In genomic region chr19:39539165-39539518, GRCh38 we compare ENCODE assay signal across 9 cellular contexts. TPM values are rescaled to one million over a fixed set of nuclear protein-coding genes. Genes with fewer than 3 reads are reported as not detected.
DNase-seq lines count a peak whose midpoint lies in the region; ATAC-seq, FAIRE-seq and TF ChIP-seq lines count a peak whose summit lies in the region.
"Had no signal": no experiment of that assay in that cellular context is flagged by ENCODE, and none has a peak within 500 bp of the region (broad histone marks: within the 10 kb centered on the region; RNA-seq: fewer than 3 reads in every experiment).

No MANE protein-coding gene starts in this region.

- H3K4me1 ChIP-seq in HEK293 (ENCODE audit: control insufficient read depth, insufficient read depth, low read length), result peaks cover 16% of the 10 kb centered on the region
- H3K4me1 ChIP-seq in keratinocyte (ENCODE audit: control insufficient read depth, extremely low read depth, insufficient read depth, low read length), result peaks cover 35% of the 10 kb centered on the region

- FAIRE-seq in keratinocyte (lab: Jason Lieb, UNC), result no peak

- H3K79me2 ChIP-seq in keratinocyte (ENCODE audit: control insufficient read depth, insufficient read depth, low read length), result peaks cover 21% of the 10 kb centered on the region

- H3K27ac ChIP-seq in HEK293 (ENCODE audit: extremely low read depth, low read depth, low read length), result peak overlapping the region; percentile 97
- H3K27ac ChIP-seq in keratinocyte (ENCODE audit: control insufficient read depth, insufficient read depth, low read length), result peak overlapping the region; percentile 87
- peak overlapping the region; percentile 56 for H3K27ac ChIP-seq in temporal lobe (ENCODE audit: low read depth, low read length)

- H3K9me3 Mint-ChIP-seq in activated naive CD4-positive, alpha-beta T cell treated with anti-CD3 and anti-CD28 coated beads, Interleukin-2, amount 50 U/mL, for 72 hours, result no peaks in the 10 kb centered on the region

- POLR2A ChIA-PET in AG04449 (lab: Yijun Ruan, JAX) (interaction anchor here (0.6 to 0.9 kb wide), 4 partner anchors 100 to 548 kb away, joined by 3 to 4 read pairs (median 3); partner anchors contain the start of genes PSMC4 and RPS16), HEK293 (lab: Yijun Ruan, JAX) (interaction anchor here (0.6 to 2.3 kb wide), 6 partner anchors 10 to 148 kb away, joined by 3 to 30 read pairs (median 5); partner anchors contain the start of genes MED29, PAF1, RPS16 and TIMM50)

- CTCF ChIA-PET in AG04449 (lab: Yijun Ruan, JAX) (interaction anchor here (0.7 to 4.8 kb wide), 8 partner anchors 8 to 417 kb away, joined by 3 to 44 read pairs (median 3); no protein-coding TSS in a partner anchor), HEK293 (lab: Yijun Ruan, JAX) (interaction anchor here (0.7 to 2.5 kb wide), 16 partner anchors 10 to 435 kb away, joined by 3 to 30 read pairs (median 4); no protein-coding TSS in a partner anchor)

- peaks cover 13 to 14% of the 10 kb centered on the region in 2 donors for H3K36me3 Mint-ChIP-seq in activated naive CD4-positive, alpha-beta T cell treated with anti-CD3 and anti-CD28 coated beads, Interleukin-2, amount 50 U/mL, for 72 hours

- H3K27ac Mint-ChIP-seq in activated naive CD4-positive, alpha-beta T cell treated with anti-CD3 and anti-CD28 coated beads, Interleukin-2, amount 50 U/mL, for 72 hours, result peak overlapping the region; percentile 92 to 95

- H3K9ac ChIP-seq in keratinocyte (ENCODE audit: control insufficient read depth, extremely low read depth, insufficient read depth, low read length), result peak overlapping the region; percentile 90

- no peaks in the 10 kb centered on the region for H3K9me1 ChIP-seq in keratinocyte (ENCODE audit: control insufficient read depth, extremely low read depth, insufficient read depth, low read length)

- no peaks in the 10 kb centered on the region for H3K27me3 ChIP-seq in keratinocyte (ENCODE audit: control insufficient read depth, extremely low read depth, insufficient read depth, low read length)

- no peaks in the 10 kb centered on the region for H4K20me1 ChIP-seq in keratinocyte (ENCODE audit: control insufficient read depth, extremely low read depth, insufficient read depth, low read length)

- dilution Hi-C loops in keratinocyte (cut with MboI; ENCODE audit: extremely low pct_ligation_motif_present, low sequenced_read_pairs), result no loop called here

- H3K36me3 ChIP-seq in HEK293 (ENCODE audit: control insufficient read depth in 2 of 2, insufficient read depth in 1 of 2, low read length in 2 of 2) (peaks cover 2 to 27% of the 10 kb centered on the region in 2 experiments), keratinocyte (ENCODE audit: control insufficient read depth in 2 of 2, extremely low read depth in 1 of 2, insufficient read depth in 2 of 2, low read length in 2 of 2) (no peaks in the 10 kb centered on the region)

- TF ChIP-seq CTCF in AG04449 (IDR thresholded peaks at IDR 0.05; ENCODE audit: insufficient read depth, low read length, missing control alignments) (no peak), HEK293 (tag by site-specific recombination; IDR thresholded peaks at IDR 0.05) (no peak), keratinocyte (optimal IDR thresholded peaks at IDR 0.05 in 1 of 3, IDR thresholded peaks at IDR 0.05 in 1 of 3, conservative IDR thresholded peaks at IDR 0.05 in 1 of 3; ENCODE audit: extremely low read depth in 1 of 3, insufficient read depth in 2 of 3, low read length in 3 of 3) (no peak)

- DNase-seq in AG04449 (ENCODE audit: low read depth, low spot score) (no peak), keratinocyte (ENCODE audit: low read depth, low spot score) (no peak), OCI-M2 (lab: John Stamatoyannopoulos, UW; ENCODE audit: unreplicated experiment) (no peak), NCI-H2081 (lab: John Stamatoyannopoulos, UW) (no peak)
- DNase-seq in activated naive CD4-positive, alpha-beta T cell treated with anti-CD3 and anti-CD28 coated beads, Interleukin-2, amount 50 U/mL, for 72 hours (ENCODE audit: low spot score in 2 of 2), result no peak
- no peak for DNase-seq in activated CD8-positive, alpha-beta memory T cell treated with anti-CD3 and anti-CD28 coated beads for 24 hours

- no peaks in the 10 kb centered on the region for H3K9me3 ChIP-seq in HEK293 (ENCODE audit: control insufficient read depth, insufficient read depth, low read depth, low read length)
- no peaks in the 10 kb centered on the region for H3K9me3 ChIP-seq in keratinocyte (ENCODE audit: control insufficient read depth, low read depth, low read length)

- ATAC-seq in activated naive CD4-positive, alpha-beta T cell treated with anti-CD3 and anti-CD28 coated beads, Interleukin-2, amount 50 U/mL, for 72 hours, result peak; percentile 30 to 50

- peak overlapping the region; percentile 91 for H2AFZ ChIP-seq in keratinocyte (ENCODE audit: control insufficient read depth, low read length)

- peak overlapping the region; percentile 97 for H3K4me3 ChIP-seq in AG04449 (ENCODE audit: low read depth, low read length)
- H3K4me3 ChIP-seq in HEK293 (ENCODE audit: low read depth, low read length), result peak overlapping the region; percentile 83
- H3K4me3 ChIP-seq in keratinocyte (ENCODE audit: control insufficient read depth in 2 of 3, extremely low read depth in 1 of 3, insufficient read depth in 2 of 3, low read depth in 1 of 3, low read length in 3 of 3), result peak overlapping the region; percentile 74 to 93 (median 82)

- peak overlapping the region; percentile 90 for H3K4me2 ChIP-seq in keratinocyte (ENCODE audit: control insufficient read depth, extremely low read depth, insufficient read depth, low read depth, low read length)

TF ChIP-seq in HEK293, 187 proteins besides CTCF, POLR2A, EP300 and RAD21 (continues in another document):
- no peak for TF ChIP-seq ZNF610 (tag by site-specific recombination; IDR thresholded peaks at IDR 0.05; ENCODE audit: borderline replicate concordance)
- no peak for TF ChIP-seq ZBTB8A (tag by site-specific recombination; IDR thresholded peaks at IDR 0.05)
- peak; percentile 30; the same call in 1 of the 2 replicates for TF ChIP-seq ZNF391 (tag by site-specific recombination; IDR thresholded peaks at IDR 0.05; ENCODE audit: borderline replicate concordance, low read depth)
- no peak for TF ChIP-seq ZNF660 (tag by site-specific recombination; IDR thresholded peaks at IDR 0.05)

RNA-seq across cellular contexts. Expression of gene EID2, which starts 0.8 kb away (rescaled TPM):
- 10 to 100 TPM; 11.4 to 12.7 TPM for total RNA-seq in activated naive CD4-positive, alpha-beta T cell treated with anti-CD3 and anti-CD28 coated beads, Interleukin-2, amount 50 U/mL, for 72 hours
- polyA plus RNA-seq in keratinocyte, result 9.5 to 12.9 TPM (median 9.6 TPM) in 3 replicates
- 9.9 TPM for polyA plus RNA-seq in keratinocyte (2011; ENCODE audit: low read depth)
- 7.8 and 9.3 TPM in 2 replicates for polyA plus RNA-seq in keratinocyte (2011; cell fraction: cytosol; rRNA removed)
- polyA plus RNA-seq in keratinocyte (2011; cell fraction: nucleus; rRNA removed), result 7.8 and 9.6 TPM in 2 replicates
- polyA plus RNA-seq in keratinocyte (2012; ENCODE audit: low replicate concordance), result 10.2 and 17.0 TPM in 2 replicates
- 2.0 to 4.3 TPM (median 3.7 TPM) in 3 replicates for polyA minus RNA-seq in keratinocyte
- polyA minus RNA-seq in keratinocyte (2011; cell fraction: cytosol; rRNA and poly(A)+ RNA removed), result 4.0 TPM
- 2.2 and 3.5 TPM in 2 replicates for polyA minus RNA-seq in keratinocyte (2011; cell fraction: nucleus; rRNA and poly(A)+ RNA removed)
- 18.9 TPM for total RNA-seq in temporal lobe

RNA-seq across cellular contexts. Expression of gene EID2B, which starts 6.5 kb away (rescaled TPM):
- 1 to 10 TPM; 3.0 to 4.6 TPM for total RNA-seq in activated naive CD4-positive, alpha-beta T cell treated with anti-CD3 and anti-CD28 coated beads, Interleukin-2, amount 50 U/mL, for 72 hours
- polyA plus RNA-seq in keratinocyte, result 1.1 to 1.9 TPM (median 1.2 TPM) in 3 replicates
- 0.19 TPM for polyA plus RNA-seq in keratinocyte (2011; ENCODE audit: low read depth)
- polyA plus RNA-seq in keratinocyte (2011; cell fraction: cytosol; rRNA removed), result 1.1 and 1.3 TPM in 2 replicates
- polyA plus RNA-seq in keratinocyte (2011; cell fraction: nucleus; rRNA removed), result 1.1 and 1.2 TPM in 2 replicates
- 0.52 and 1.7 TPM in 2 replicates for polyA plus RNA-seq in keratinocyte (2012; ENCODE audit: low replicate concordance)
- 0.13 to 0.23 TPM in 2 of 3 replicates, not detected in the other for polyA minus RNA-seq in keratinocyte
- not detected for polyA minus RNA-seq in keratinocyte (2011; cell fraction: cytosol; rRNA and poly(A)+ RNA removed)
- polyA minus RNA-seq in keratinocyte (2011; cell fraction: nucleus; rRNA and poly(A)+ RNA removed), result 0.21 and 0.39 TPM in 2 replicates
- 12.8 TPM for total RNA-seq in temporal lobe

RNA-seq across cellular contexts. Expression of gene SELENOV, which starts 24.2 kb away (rescaled TPM):
- not detected for total RNA-seq in activated naive CD4-positive, alpha-beta T cell treated with anti-CD3 and anti-CD28 coated beads, Interleukin-2, amount 50 U/mL, for 72 hours
- polyA plus RNA-seq in keratinocyte, result not detected in 3 replicates
- not detected for polyA plus RNA-seq in keratinocyte (2011; ENCODE audit: low read depth)
- not detected in 2 replicates for polyA plus RNA-seq in keratinocyte (2011; cell fraction: cytosol; rRNA removed)
- not detected in 2 replicates for polyA plus RNA-seq in keratinocyte (2011; cell fraction: nucleus; rRNA removed)
- not detected in 2 replicates for polyA plus RNA-seq in keratinocyte (2012; ENCODE audit: low replicate concordance)
- not detected in 3 replicates for polyA minus RNA-seq in keratinocyte
- not detected for polyA minus RNA-seq in keratinocyte (2011; cell fraction: cytosol; rRNA and poly(A)+ RNA removed)
- polyA minus RNA-seq in keratinocyte (2011; cell fraction: nucleus; rRNA and poly(A)+ RNA removed), result not detected in 2 replicates
- not detected for total RNA-seq in temporal lobe
- total RNA-seq: myocyte had no signal

RNA-seq across cellular contexts. Expression of gene DLL3, which starts 40.4 kb away (rescaled TPM):
- total RNA-seq in activated naive CD4-positive, alpha-beta T cell treated with anti-CD3 and anti-CD28 coated beads, Interleukin-2, amount 50 U/mL, for 72 hours, result under 1 TPM; 0.46 to 0.97 TPM
- 0.80 to 1.1 TPM (median 0.89 TPM) in 3 replicates for polyA plus RNA-seq in keratinocyte
- polyA plus RNA-seq in keratinocyte (2011; ENCODE audit: low read depth), result not detected
- polyA plus RNA-seq in keratinocyte (2011; cell fraction: cytosol; rRNA removed), result 0.64 and 1.1 TPM in 2 replicates
- polyA plus RNA-seq in keratinocyte (2011; cell fraction: nucleus; rRNA removed), result 0.27 and 0.37 TPM in 2 replicates
- 0.41 and 1.3 TPM in 2 replicates for polyA plus RNA-seq in keratinocyte (2012; ENCODE audit: low replicate concordance)
- 0.20 to 0.43 TPM in 2 of 3 replicates, not detected in the other for polyA minus RNA-seq in keratinocyte
- not detected for polyA minus RNA-seq in keratinocyte (2011; cell fraction: cytosol; rRNA and poly(A)+ RNA removed)
- polyA minus RNA-seq in keratinocyte (2011; cell fraction: nucleus; rRNA and poly(A)+ RNA removed), result not detected in 2 replicates
- total RNA-seq in temporal lobe, result 14.3 TPM

RNA-seq across cellular contexts. Expression of gene TIMM50, which starts 58.5 kb away (rescaled TPM):
- 10 to 100 TPM; 71.2 to 84.8 TPM for total RNA-seq in activated naive CD4-positive, alpha-beta T cell treated with anti-CD3 and anti-CD28 coated beads, Interleukin-2, amount 50 U/mL, for 72 hours
- polyA plus RNA-seq in keratinocyte, result 71.6 to 91.5 TPM (median 85.5 TPM) in 3 replicates
- polyA plus RNA-seq in keratinocyte (2011; ENCODE audit: low read depth), result 70.1 TPM
- polyA plus RNA-seq in keratinocyte (2011; cell fraction: cytosol; rRNA removed), result 59.6 and 76.9 TPM in 2 replicates
- polyA plus RNA-seq in keratinocyte (2011; cell fraction: nucleus; rRNA removed), result 70.9 and 76.6 TPM in 2 replicates
- polyA plus RNA-seq in keratinocyte (2012; ENCODE audit: low replicate concordance), result 68.5 and 89.8 TPM in 2 replicates
- 68.9 to 130 TPM (median 90.1 TPM) in 3 replicates for polyA minus RNA-seq in keratinocyte
- 89.6 TPM for polyA minus RNA-seq in keratinocyte (2011; cell fraction: cytosol; rRNA and poly(A)+ RNA removed)
- polyA minus RNA-seq in keratinocyte (2011; cell fraction: nucleus; rRNA and poly(A)+ RNA removed), result 30.5 and 51.5 TPM in 2 replicates
- 34.7 TPM for total RNA-seq in temporal lobe
